Comparison of ENCODE assay signal across 18 cellular contexts in genomic region chr4:48639816-48640215, GRCh38.
DNase-seq lines count a peak whose midpoint lies in the region; ATAC-seq and TF ChIP-seq lines count a peak whose summit lies in the region.
"Had no signal": no experiment of that assay in that cellular context is flagged by ENCODE, and none has a peak within 500 bp of the region (broad histone marks: within the 10 kb centered on the region; RNA-seq: fewer than 3 reads in every experiment).

No MANE protein-coding gene starts in this region.

- DNase-seq in NCI-H446 treated with DMSO at 0.1 percent for 48 hours (lab: John Stamatoyannopoulos, UW) (peak; percentile 28), NCI-H446 (lab: John Stamatoyannopoulos, UW) (no peak), caudate nucleus (lab: John Stamatoyannopoulos, UW) (no peak), glutamatergic neuron (no peak), superior temporal gyrus (ENCODE audit: extremely low spot score) (peak; percentile 35), mucosa of descending colon (no peak)
- DNase-seq in activated CD4-positive, alpha-beta T cell treated with anti-CD3 and anti-CD28 coated beads for 1 hour = no peak
- DNase-seq: CD8-positive, alpha-beta memory T cell; KBM-7; NCI-H1417 treated with DMSO at 0.1 percent for 48 hours; NCI-H1930; NCI-H510A; NCI-H774; PC-9 had no signal

- H3K9me3 Mint-ChIP-seq in glutamatergic neuron (ENCODE audit: unreplicated experiment) = peaks cover 5% of the 10 kb centered on the region
- H3K9me3 Mint-ChIP-seq: GM23338 had no signal

- H3K4me1 Mint-ChIP-seq in glutamatergic neuron (ENCODE audit: low read depth, unreplicated experiment) = peaks cover 32% of the 10 kb centered on the region

- H3K4me1 ChIP-seq in mucosa of descending colon (ENCODE audit: low read depth) = peaks cover 37% of the 10 kb centered on the region
- H3K4me1 ChIP-seq: BLaER1 had no signal

- ATAC-seq in mucosa of descending colon (no peak), HG03139 (IDR thresholded peaks at IDR 0.05; ENCODE audit: unreplicated experiment) (no peak)
- ATAC-seq: GM23338, HCT116 had no signal

- no peak overlapping the region for H3K4me3 ChIP-seq in mucosa of descending colon
- H3K4me3 ChIP-seq: BLaER1, GM23338, PC-9 had no signal

- peak overlapping the region; percentile 15 for H3K27ac Mint-ChIP-seq in glutamatergic neuron (ENCODE audit: unreplicated experiment)
- H3K27ac Mint-ChIP-seq: GM23338 had no signal

- peak overlapping the region; percentile 1 for H3K4me3 Mint-ChIP-seq in glutamatergic neuron (ENCODE audit: unreplicated experiment)
- H3K4me3 Mint-ChIP-seq: CD8-positive, alpha-beta memory T cell; GM23338 had no signal

- H3K9me3 ChIP-seq in mucosa of descending colon = no peaks in the 10 kb centered on the region
- H3K9me3 ChIP-seq: BLaER1 had no signal

- H3K27me3 Mint-ChIP-seq in glutamatergic neuron (ENCODE audit: unreplicated experiment) = no peaks in the 10 kb centered on the region
- H3K27me3 Mint-ChIP-seq: CD8-positive, alpha-beta memory T cell had no signal

- H3K36me3 ChIP-seq in mucosa of descending colon (ENCODE audit: low read depth) = no peaks in the 10 kb centered on the region

- peak overlapping the region; percentile 78 for H3K27ac ChIP-seq in caudate nucleus (ENCODE audit: low read depth, low read length)
- H3K27ac ChIP-seq: BLaER1, PC-9 had no signal

- intact Hi-C loops in mucosa of descending colon (cut with DNase I, micrococcal nuclease) = no loop called here

- H3K36me3 Mint-ChIP-seq in glutamatergic neuron (ENCODE audit: unreplicated experiment) = no peaks in the 10 kb centered on the region

- TF ChIP-seq CTCF in glutamatergic neuron (IDR thresholded peaks at IDR 0.05; ENCODE audit: partially characterized antibody, unreplicated experiment) (no peak), mucosa of descending colon (IDR thresholded peaks at IDR 0.05) (no peak)

Comparison
In these comparisons a context has a peak if more than half of its experiments do, and no peak if none do; other contexts are left out.
1. DNase-seq: peak in NCI-H446 treated with DMSO at 0.1 percent for 48 hours (single experiment) and superior temporal gyrus (single experiment); none in NCI-H446 (0 of 2), caudate nucleus (0 of 61), glutamatergic neuron (single experiment), mucosa of descending colon (0 of 3) and activated CD4-positive, alpha-beta T cell treated with anti-CD3 and anti-CD28 coated beads for 1 hour (single experiment).